Comparison of ENCODE assay signal across 8 cellular contexts in genomic region chr1:180953291-180953747, GRCh38. TPM values are rescaled to one million over a fixed set of nuclear protein-coding genes. Genes with fewer than 3 reads are reported as not detected.
A peak's percentile ranks its signal among the peaks of the same experiment; 100 is the strongest.
DNase-seq lines count a peak whose midpoint lies in the region; ATAC-seq and TF ChIP-seq lines count a peak whose summit lies in the region.

No MANE protein-coding gene starts in this region.

- H3K9me3 ChIP-seq in gastrocnemius medialis, result no peaks in the 10 kb centered on the region

- TF ChIP-seq CTCF in GM12864 (IDR thresholded peaks at IDR 0.05; ENCODE audit: low read depth, low read length, missing control alignments), result no peak
- TF ChIP-seq CTCF in HFF-Myc (IDR thresholded peaks at IDR 0.05; ENCODE audit: low read depth, low read length, missing control alignments), result no peak
- TF ChIP-seq CTCF in epithelial cell of esophagus (IDR thresholded peaks at IDR 0.05; ENCODE audit: insufficient read depth, low read depth, low read length, missing control alignments), result no peak
- no peak for TF ChIP-seq CTCF in gastrocnemius medialis (IDR thresholded peaks at IDR 0.05 in 4 of 5, conservative IDR thresholded peaks at IDR 0.05 in 1 of 5)

- no peak for TF ChIP-seq POLR2A in gastrocnemius medialis (IDR thresholded peaks at IDR 0.05)

- intact Hi-C loops in gastrocnemius medialis (cut with DNase I; ENCODE audit: low total_unique reads), result loop anchor here (5.0 to 10.0 kb wide), 2 partner anchors 214 to 449 kb away; partner anchors contain the start of gene ACBD6

- peak; percentile 83 to 87 for ATAC-seq in gastrocnemius medialis

- DNase-seq in GM12864 (ENCODE audit: low read depth), result no peak
- DNase-seq in HFF-Myc (ENCODE audit: extremely low read depth, low read depth), result no peak
- DNase-seq in NCI-H69 (lab: John Stamatoyannopoulos, UW), result peak; percentile 86
- peak; percentile 87 for DNase-seq in epithelial cell of esophagus (ENCODE audit: low read depth)
- DNase-seq in gastrocnemius medialis, result peak; percentile 74 to 87
- no peak for DNase-seq in epidermal melanocyte (ENCODE audit: insufficient read length, low spot score)
- no peak for DNase-seq in AG08395 (ENCODE audit: low spot score)
- no peak for DNase-seq in SHP77 (lab: John Stamatoyannopoulos, UW)

- peak overlapping the region; percentile 67 to 77 (median 72) for H3K27ac ChIP-seq in gastrocnemius medialis

- no peaks in the 10 kb centered on the region for H3K36me3 ChIP-seq in gastrocnemius medialis

- H3K27me3 ChIP-seq in gastrocnemius medialis, result no peaks in the 10 kb centered on the region

- peaks cover 29 to 43% of the 10 kb centered on the region in 2 donors for H3K4me1 ChIP-seq in gastrocnemius medialis

- in situ Hi-C loops in gastrocnemius medialis (cut with MboI; ENCODE audit: low sequenced_read_pairs in 4 of 4), result no loop called here

- H3K4me3 ChIP-seq in GM12864 (ENCODE audit: low read depth, low read length) (peak overlapping the region; percentile 63), HFF-Myc (replicated peaks; ENCODE audit: low read depth, low read length) (peak overlapping the region; percentile 31), epithelial cell of esophagus (ENCODE audit: low read length) (peak overlapping the region; percentile 21), gastrocnemius medialis (peak overlapping the region; percentile 48 to 87 (median 62))

RNA-seq across cellular contexts. Expression of gene KIAA1614, which starts 40.6 kb away (rescaled TPM):
- 1 to 10 TPM in 3 of 4 donors, under 1 TPM in 1; 0.51 to 3.3 (median 1.3) TPM for total RNA-seq in gastrocnemius medialis

Comparison
In these comparisons a context has a peak if more than half of its experiments do, and no peak if none do; other contexts are left out.
1. DNase-seq: peak in NCI-H69 (single experiment), epithelial cell of esophagus (single experiment) and gastrocnemius medialis (2 of 2); none in GM12864 (single experiment), HFF-Myc (single experiment), epidermal melanocyte (single experiment), AG08395 (single experiment) and SHP77 (0 of 2).
2. Peak in every context shown above with its lines, with median percentiles within 50 percentile points of each other: H3K4me3 ChIP-seq.